24 cellular contexts compared by ENCODE assay signal in genomic region chr9:137392232-137393007, GRCh38. TPM values are rescaled to one million over a fixed set of nuclear protein-coding genes. Genes with fewer than 3 reads are reported as not detected.
"Had no signal": no experiment of that assay in that cellular context is flagged by ENCODE, and none has a peak within 500 bp of the region (broad histone marks: within the 10 kb centered on the region; RNA-seq: fewer than 3 reads in every experiment).

No MANE protein-coding gene starts in this region.

- H3K4me1 ChIP-seq: SJSA1 had no signal

- H3K36me3 ChIP-seq: MG63, SJSA1 had no signal

- ATAC-seq: HepG2 had no signal

- H3K9me3 ChIP-seq: MG63, Peyer's patch, SJSA1 had no signal

- H3K27ac ChIP-seq: Peyer's patch, SJSA1, SK-N-MC had no signal

- H3K4me3 ChIP-seq: MG63, Peyer's patch, SJSA1, SK-N-MC had no signal

- H3K27me3 ChIP-seq: MG63, Peyer's patch, SJSA1 had no signal

- DNase-seq: IMR-90, Karpas-422, KG1, MG63, NCI-H1092, NCI-H1105 treated with DMSO at 0.1 percent for 48 hours, NCI-H1417 treated with DMSO at 0.1 percent for 48 hours, NCI-H146, NCI-H1694 treated with DMSO at 0.1 percent for 48 hours, NCI-H1930, NCI-H2081, NCI-H2107, NCI-H345, NCI-H446 treated with DMSO at 0.1 percent for 48 hours, NCI-H510A treated with DMSO at 0.1 percent for 48 hours, NCI-H526, Peyer's patch, Right ventricle myocardium superior, SIG-M5 had no signal

- FAIRE-seq: HepG2 had no signal

RNA-seq across cellular contexts. Expression of gene NOXA1, which starts 30.8 kb away (rescaled TPM):
- total RNA-seq: HT1080, IMR-90, RPMI7951, SJSA1 had no signal

RNA-seq across cellular contexts. Expression of gene ENTPD8, which starts 48.7 kb away (rescaled TPM):
- total RNA-seq: HT1080, IMR-90, Right ventricle myocardium superior, RPMI7951, SJSA1 had no signal
